In genomic region chr11:118401151-118401879, GRCh38 we compare ENCODE assay signal across 8 cellular contexts. TPM values are rescaled to one million over a fixed set of nuclear protein-coding genes. Genes with fewer than 3 reads are reported as not detected.
DNase-seq lines count a peak whose midpoint lies in the region; ATAC-seq and TF ChIP-seq lines count a peak whose summit lies in the region.

ATP5MG (plus strand) TSS chr11:118401606; CDS start chr11:118401666, 60 bp downstream.

- peaks cover 23% of the 10 kb centered on the region for H3F3A ChIP-seq in PC-9 (ENCODE audit: insufficient read depth, low read depth)

- in situ Hi-C loops in KBM-7 (cut with MboI; ENCODE audit: low pct_unique_long_range_greater_than_20kb, low sequenced_read_pairs): no loop called here

- CTCF ChIA-PET in CD8-positive, alpha-beta T cell (lab: Charles Lee): interaction anchor here (1.0 to 2.2 kb wide), 7 partner anchors 10 to 203 kb away, joined by 3 to 9 read pairs (median 4); no protein-coding TSS in a partner anchor
- CTCF ChIA-PET in PC-9 (lab: Charles Lee): no interaction called here

- DNase-seq in CD8-positive, alpha-beta T cell: peak; percentile 88 to 95 (median 93)
- peak; percentile 97 for DNase-seq in KBM-7
- peak; percentile 81 to 82 for DNase-seq in PC-9
- peak; percentile 90 for DNase-seq in activated T-cell treated with anti-CD3 and anti-CD28 coated beads, Interleukin-2, amount 50 U/mL, for 24 hours
- DNase-seq in stimulated activated CD8-positive, alpha-beta memory T cell treated with anti-CD3 and anti-CD28 coated beads, Interleukin-4, amount 100 ng/mL, for 48 hours: peak; percentile 95

- H3K4me2 ChIP-seq in PC-9: peak within 1 kb of the TSS; percentile 71

- H3K36me3 Mint-ChIP-seq in CD8-positive, alpha-beta T cell: peaks cover 48% of the 10 kb centered on the region
- H3K36me3 Mint-ChIP-seq in activated T-cell treated with anti-CD3 and anti-CD28 coated beads, Interleukin-2, amount 50 U/mL, for 24 hours (ENCODE audit: low read depth): peaks cover 91% of the 10 kb centered on the region

- peaks cover 47% of the 10 kb centered on the region for H3K4me1 ChIP-seq in CD8-positive, alpha-beta T cell (ENCODE audit: insufficient read depth, low read length)
- H3K4me1 ChIP-seq in PC-9 (replicated peaks; ENCODE audit: insufficient read depth) (peaks cover 21% of the 10 kb centered on the region), esophagus (ENCODE audit: control insufficient read depth in 2 of 2, insufficient read depth in 2 of 2, low read length in 1 of 2) (peaks cover 0 to 3% of the 10 kb centered on the region in 2 donors), mucosa of stomach (ENCODE audit: control insufficient read depth, insufficient read depth, low read length) (peaks cover 10% of the 10 kb centered on the region)

- peak within 1 kb of the TSS; percentile 69 for H3K9ac ChIP-seq in mucosa of stomach (ENCODE audit: low read length)

- ATAC-seq in CD8-positive, alpha-beta T cell: peak; percentile 64
- peak; percentile 62 for ATAC-seq in GM21381 (IDR thresholded peaks at IDR 0.05; ENCODE audit: unreplicated experiment)

- no peaks in the 10 kb centered on the region for H3K27me3 ChIP-seq in CD8-positive, alpha-beta T cell (ENCODE audit: insufficient read depth, low read length)
- H3K27me3 ChIP-seq in PC-9 (ENCODE audit: insufficient read depth, low read depth) (no peaks in the 10 kb centered on the region), esophagus (ENCODE audit: control insufficient read depth in 1 of 2, insufficient read depth in 2 of 2, low read length in 2 of 2) (no peaks in the 10 kb centered on the region), mucosa of stomach (ENCODE audit: control insufficient read depth, insufficient read depth, low read length) (no peaks in the 10 kb centered on the region)

- H3K4me3 Mint-ChIP-seq in CD8-positive, alpha-beta T cell: peak within 1 kb of the TSS; percentile 93
- peak within 1 kb of the TSS; percentile 95 for H3K4me3 Mint-ChIP-seq in activated T-cell treated with anti-CD3 and anti-CD28 coated beads, Interleukin-2, amount 50 U/mL, for 24 hours

- H3K4me1 Mint-ChIP-seq in CD8-positive, alpha-beta T cell (ENCODE audit: low read depth): peaks cover 70% of the 10 kb centered on the region
- H3K4me1 Mint-ChIP-seq in activated T-cell treated with anti-CD3 and anti-CD28 coated beads, Interleukin-2, amount 50 U/mL, for 24 hours (ENCODE audit: low read depth): peaks cover 74% of the 10 kb centered on the region

- H2AFZ ChIP-seq in PC-9: peak within 1 kb of the TSS; percentile 79

- no TSS peak for BruUV-seq in PC-9 (replicated peaks; lab: Mats Ljungman, UMichigan)

- H3K9me3 ChIP-seq in CD8-positive, alpha-beta T cell (ENCODE audit: low read length): no peaks in the 10 kb centered on the region
- H3K9me3 ChIP-seq in PC-9 (ENCODE audit: insufficient read depth, low read depth) (no peaks in the 10 kb centered on the region), esophagus (ENCODE audit: control insufficient read depth in 2 of 2, insufficient read depth in 1 of 2, low read depth in 1 of 2, low read length in 1 of 2) (no peaks in the 10 kb centered on the region), mucosa of stomach (ENCODE audit: control insufficient read depth, low read length) (no peaks in the 10 kb centered on the region)

- peak within 1 kb of the TSS; percentile 59 for H3K4me3 ChIP-seq in CD8-positive, alpha-beta T cell (ENCODE audit: low read depth, low read length)
- H3K4me3 ChIP-seq in PC-9 (peak within 1 kb of the TSS; percentile 83), esophagus (ENCODE audit: low read depth in 1 of 2, low read length in 2 of 2) (peak within 1 kb of the TSS; percentile 97 to 98), mucosa of stomach (ENCODE audit: low read length) (peak within 1 kb of the TSS; percentile 91)

- H3K9me2 ChIP-seq in PC-9 (ENCODE audit: insufficient read depth): no peaks in the 10 kb centered on the region

- intact Hi-C loops in CD8-positive, alpha-beta T cell (cut with DNase I, micrococcal nuclease): loop anchor here (1.0 to 5.0 kb wide), 4 partner anchors 35 to 171 kb away; partner anchors contain the start of genes KMT2A (in 2 of the 2), ARCN1 (in 1 of the 2) and UBE4A (in 1 of the 2)
- intact Hi-C loops in PC-9 (cut with micrococcal nuclease; ENCODE audit: unreplicated experiment): loop anchor here (1.0 to 5.0 kb wide), 3 partner anchors 14 to 86 kb away; partner anchors contain the start of gene KMT2A

- H3K79me2 ChIP-seq in PC-9 (ENCODE audit: low read depth): peaks cover 49% of the 10 kb centered on the region

- H3K9me3 Mint-ChIP-seq in CD8-positive, alpha-beta T cell: no peaks in the 10 kb centered on the region
- H3K9me3 Mint-ChIP-seq in activated T-cell treated with anti-CD3 and anti-CD28 coated beads, Interleukin-2, amount 50 U/mL, for 24 hours: no peaks in the 10 kb centered on the region

- no peak for TF ChIP-seq CTCF in CD8-positive, alpha-beta T cell (IDR thresholded peaks at IDR 0.05)
- no peak for TF ChIP-seq CTCF in PC-9 (conservative IDR thresholded peaks at IDR 0.05)

- POLR2A ChIA-PET in CD8-positive, alpha-beta T cell (lab: Charles Lee): interaction anchor here (1.0 to 3.8 kb wide), 4 partner anchors 34 to 87 kb away, joined by 3 to 38 read pairs (median 10); partner anchors contain the start of gene KMT2A
- POLR2A ChIA-PET in PC-9 (lab: Charles Lee; ENCODE audit: unreplicated experiment): interaction anchor here (1.0 kb wide), 1 partner anchor 24 kb away, joined by 8 read pairs; no protein-coding TSS in a partner anchor

- H3K36me3 ChIP-seq in CD8-positive, alpha-beta T cell (ENCODE audit: insufficient read depth, low read length): peaks cover 4% of the 10 kb centered on the region
- H3K36me3 ChIP-seq in PC-9 (ENCODE audit: low read depth) (0 out of 2 replicates have a peak, but pooled peaks cover 3% of the 10 kb centered on the region), esophagus (ENCODE audit: control insufficient read depth in 2 of 2, insufficient read depth in 2 of 2, low read length in 1 of 2) (peaks cover 0 to 3% of the 10 kb centered on the region in 2 donors), mucosa of stomach (ENCODE audit: control insufficient read depth, insufficient read depth, low read length) (no peaks in the 10 kb centered on the region)

- WGBS in esophagus, 2 donors: 0% methylated on average over 51 of the region's 51 CpGs

- H3K27ac Mint-ChIP-seq in CD8-positive, alpha-beta T cell: peak within 1 kb of the TSS; percentile 100
- H3K27ac Mint-ChIP-seq in activated T-cell treated with anti-CD3 and anti-CD28 coated beads, Interleukin-2, amount 50 U/mL, for 24 hours: peak within 1 kb of the TSS; percentile 99

- H4K20me1 ChIP-seq in PC-9 (ENCODE audit: insufficient read depth): peaks cover 33% of the 10 kb centered on the region

- H3K27ac ChIP-seq in CD8-positive, alpha-beta T cell (ENCODE audit: low read depth, low read length): peak within 1 kb of the TSS; percentile 77
- H3K27ac ChIP-seq in PC-9: peak within 1 kb of the TSS; percentile 45
- H3K27ac ChIP-seq in esophagus (ENCODE audit: low read depth in 2 of 2, low read length in 1 of 2): peak within 1 kb of the TSS; percentile 83 to 87

- no peaks in the 10 kb centered on the region for H3K27me3 Mint-ChIP-seq in CD8-positive, alpha-beta T cell (ENCODE audit: low read depth)
- H3K27me3 Mint-ChIP-seq in activated T-cell treated with anti-CD3 and anti-CD28 coated beads, Interleukin-2, amount 50 U/mL, for 24 hours: no peaks in the 10 kb centered on the region

RNA-seq across cellular contexts. Expression of gene ATP5MG, which starts in this region (rescaled TPM):
- 100 to 1,000 TPM; 148 to 160 TPM for total RNA-seq in CD8-positive, alpha-beta T cell
- 240 and 248 TPM in 2 replicates for total RNA-seq in PC-9 (2021)
- 100 to 1,000 TPM; 152 to 237 TPM for polyA plus RNA-seq in esophagus

Comparison
In these comparisons a context has a peak if more than half of its experiments do, and no peak if none do; other contexts are left out.
1. Peak in every context shown above with its lines: DNase-seq, ATAC-seq, H3K4me3 ChIP-seq and H3K27ac ChIP-seq.